Comparison of ENCODE assay signal across 13 cellular contexts in the genomic region with DNA sequence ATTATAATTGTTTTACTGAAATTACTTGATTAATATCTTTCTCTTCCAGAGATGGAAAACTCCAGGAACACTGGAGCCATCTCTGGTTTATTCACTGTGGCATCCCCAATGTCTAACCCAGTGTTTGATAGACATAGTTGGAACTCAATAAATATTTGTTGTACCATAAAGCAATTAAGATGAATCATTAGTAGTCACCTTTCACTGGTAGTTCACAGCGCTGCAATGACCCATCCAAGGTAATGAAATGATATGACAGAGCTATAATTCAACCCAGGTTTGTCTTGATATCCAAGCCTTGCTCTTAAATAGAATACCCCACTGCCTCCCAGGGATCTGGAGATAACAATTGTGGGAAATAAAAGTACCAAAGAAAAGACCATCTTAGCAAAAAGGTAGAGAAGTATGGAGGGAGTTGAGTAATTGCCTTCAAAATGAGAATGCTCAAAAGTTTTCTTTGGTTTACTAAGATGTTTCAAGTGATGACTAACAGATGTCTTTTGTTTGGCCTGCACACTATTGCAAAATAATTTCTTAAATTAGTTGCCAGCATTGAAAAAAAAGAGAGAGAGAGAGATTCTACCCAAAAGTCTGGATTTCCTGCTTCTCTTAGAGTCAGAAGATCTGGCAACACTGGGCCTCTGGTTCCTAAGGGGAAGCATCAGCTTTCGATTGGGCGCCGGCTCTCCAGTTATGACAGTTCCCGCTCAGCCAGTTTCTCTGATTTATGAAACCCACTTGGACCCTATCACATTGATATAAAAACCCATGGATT.
DNase-seq lines count a peak whose midpoint lies in the region; ATAC-seq and TF ChIP-seq lines count a peak whose summit lies in the region.
"Had no signal": no experiment of that assay in that cellular context is flagged by ENCODE, and none has a peak within 500 bp of the region (broad histone marks: within the 10 kb centered on the region; RNA-seq: fewer than 3 reads in every experiment).

No MANE protein-coding gene starts in this region.

- H3K27me3 ChIP-seq in skeletal muscle satellite cell (ENCODE audit: control insufficient read depth, insufficient read depth, low read length) = no peaks in the 10 kb centered on the region
- no peaks in the 10 kb centered on the region for H3K27me3 ChIP-seq in effector memory CD4-positive, alpha-beta T cell (replicated peaks; ENCODE audit: control insufficient read depth, insufficient read depth, low read length, poor library complexity, severe bottlenecking)
- H3K27me3 ChIP-seq: Peyer's patch had no signal

- peak; percentile 61 for DNase-seq in HS-5 (ENCODE audit: low read depth)
- peak; percentile 62 to 84 for DNase-seq in foreskin fibroblast
- no peak for DNase-seq in HK-2 (ENCODE audit: unreplicated experiment)
- no peak for DNase-seq in stimulated activated CD4-positive, alpha-beta T cell treated with anti-CD3 and anti-CD28 coated beads, Interleukin-12 subunit alpha, Interleukin-12 subunit beta, amount 100 ng/mL, for 4 hours
- DNase-seq in effector memory CD4-positive, alpha-beta T cell = no peak
- DNase-seq: activated T-cell treated with anti-CD3 and anti-CD28 coated beads, Interleukin-2, amount 50 U/mL, for 1 hour; Calu3; erythroblast; Peyer's patch had no signal

- H3K4me1 ChIP-seq in skeletal muscle satellite cell (ENCODE audit: control insufficient read depth, insufficient read depth, low read length) = peaks cover 18% of the 10 kb centered on the region
- no peaks in the 10 kb centered on the region for H3K4me1 ChIP-seq in effector memory CD4-positive, alpha-beta T cell (ENCODE audit: control insufficient read depth, insufficient read depth, low read length, poor library complexity, severe bottlenecking)
- H3K4me1 ChIP-seq: Peyer's patch had no signal

- H3K4me3 ChIP-seq in foreskin fibroblast (ENCODE audit: low read depth in 1 of 2, low read length in 2 of 2) (no peak overlapping the region), skeletal muscle satellite cell (ENCODE audit: low read length) (no peak overlapping the region)
- no peak overlapping the region for H3K4me3 ChIP-seq in effector memory CD4-positive, alpha-beta T cell (ENCODE audit: insufficient read depth, low read depth, low read length, poor library complexity, severe bottlenecking)
- H3K4me3 ChIP-seq: Peyer's patch had no signal

- H3K4me2 ChIP-seq in skeletal muscle satellite cell (ENCODE audit: low read length) = peak overlapping the region; percentile 12

- H3K27ac ChIP-seq in effector memory CD4-positive, alpha-beta T cell (ENCODE audit: insufficient read depth, low read length, poor library complexity, severe bottlenecking) = no peak overlapping the region
- H3K27ac ChIP-seq: Peyer's patch, VCaP had no signal

- TF ChIP-seq CTCF in foreskin fibroblast (IDR thresholded peaks at IDR 0.05; ENCODE audit: low read depth, low read length) = no peak

- H3K9me3 ChIP-seq in skeletal muscle satellite cell (replicated peaks; ENCODE audit: low read length) = no peaks in the 10 kb centered on the region
- no peaks in the 10 kb centered on the region for H3K9me3 ChIP-seq in effector memory CD4-positive, alpha-beta T cell (ENCODE audit: control insufficient read depth, low read length)
- H3K9me3 ChIP-seq: Peyer's patch had no signal

- H3K36me3 ChIP-seq in skeletal muscle satellite cell (ENCODE audit: insufficient read depth, low read length) = no peaks in the 10 kb centered on the region
- H3K36me3 ChIP-seq in effector memory CD4-positive, alpha-beta T cell (ENCODE audit: control insufficient read depth, insufficient read depth, low read length) = no peaks in the 10 kb centered on the region
- H3K36me3 ChIP-seq: Peyer's patch had no signal

- ATAC-seq in SK-N-SH treated with all-trans-retinoic acid at 6 μM for 48 hours (no peak; the same call in 2 of the 3 replicates), GM21825 (IDR thresholded peaks at IDR 0.05; ENCODE audit: unreplicated experiment) (no peak)

- H3K9ac ChIP-seq in skeletal muscle satellite cell (ENCODE audit: low read depth, low read length) = no peak overlapping the region

TF ChIP-seq in SK-N-SH treated with all-trans-retinoic acid at 6 μM for 48 hours, 23 proteins besides CTCF, POLR2A, EP300 and RAD21:
- peak; percentile 9; the same call in 1 of the 2 replicates for TF ChIP-seq ISL1 (CRISPR knock-in tag; IDR thresholded peaks at IDR 0.05)
- TF ChIP-seq ARNTL (CRISPR knock-in tag; IDR thresholded peaks at IDR 0.05; ENCODE audit: borderline replicate concordance, low read depth) = no peak
TF ChIP-seq in SK-N-SH treated with all-trans-retinoic acid at 6 μM for 48 hours: peak in this region for 1.

Comparison
In these comparisons a context has a peak if more than half of its experiments do, and no peak if none do; other contexts are left out.
1. DNase-seq: peak in HS-5 (single experiment) and foreskin fibroblast (2 of 2); none in HK-2 (single experiment), stimulated activated CD4-positive, alpha-beta T cell treated with anti-CD3 and anti-CD28 coated beads, Interleukin-12 subunit alpha, Interleukin-12 subunit beta, amount 100 ng/mL, for 4 hours (single experiment) and effector memory CD4-positive, alpha-beta T cell (0 of 3).